16 cellular contexts compared by ENCODE assay signal in genomic region chr2:178579006-178579405, GRCh38.
DNase-seq lines count a peak whose midpoint lies in the region; ATAC-seq and TF ChIP-seq lines count a peak whose summit lies in the region.
"Had no signal": no experiment of that assay in that cellular context is flagged by ENCODE, and none has a peak within 500 bp of the region (broad histone marks: within the 10 kb centered on the region; RNA-seq: fewer than 3 reads in every experiment).

No MANE protein-coding gene starts in this region.

- in situ Hi-C loops in KBM-7 (cut with MboI; ENCODE audit: low pct_unique_long_range_greater_than_20kb, low sequenced_read_pairs), result no loop called here

- ATAC-seq in SK-N-SH treated with all-trans-retinoic acid at 6 μM for 48 hours (peak; percentile 82), HG02973 (IDR thresholded peaks at IDR 0.05; ENCODE audit: unreplicated experiment) (no peak)
- ATAC-seq: esophagus mucosa, HCT116, left cardiac atrium had no signal

- DNase-seq in EL (peak; percentile 27), KBM-7 (peak; percentile 8), fibroblast of the conjunctiva (ENCODE audit: low read depth) (peak; percentile 2), GM19238 (ENCODE audit: insufficient read length, low spot score) (no peak)
- no peak for DNase-seq in stimulated activated CD4-positive, alpha-beta T cell treated with anti-CD3 and anti-CD28 coated beads, Interleukin-2, amount 100 ng/mL, for 48 hours
- no peak for DNase-seq in stimulated activated CD4-positive, alpha-beta T cell treated with anti-CD3 and anti-CD28 coated beads, Interleukin-4, amount 100 ng/mL, for 24 hours
- DNase-seq: activated CD4-positive, alpha-beta T cell treated with anti-CD3 and anti-CD28 coated beads, Interleukin-2, amount 50 U/mL, for 4 hours; hypothalamus; left cardiac atrium; NCI-H1694; NCI-H446; thyroid gland had no signal

TF ChIP-seq in SK-N-SH treated with all-trans-retinoic acid at 6 μM for 48 hours, 23 proteins besides CTCF, POLR2A, EP300 and RAD21:
- no peak for TF ChIP-seq ARNTL (CRISPR knock-in tag; IDR thresholded peaks at IDR 0.05; ENCODE audit: borderline replicate concordance, low read depth)
- TF ChIP-seq OSR1 (CRISPR knock-in tag; IDR thresholded peaks at IDR 0.05), result no peak
- no peak for TF ChIP-seq POU6F1 (CRISPR knock-in tag; IDR thresholded peaks at IDR 0.05; ENCODE audit: borderline replicate concordance, low read depth)
- no peak for TF ChIP-seq PPARA (CRISPR knock-in tag; IDR thresholded peaks at IDR 0.05; ENCODE audit: borderline replicate concordance)
- TF ChIP-seq ZC3H10 (CRISPR knock-in tag; IDR thresholded peaks at IDR 0.05), result no peak
- TF ChIP-seq RARB (CRISPR knock-in tag; IDR thresholded peaks at IDR 0.05), result no peak
- TF ChIP-seq CSRNP3 (CRISPR knock-in tag; IDR thresholded peaks at IDR 0.05), result no peak
- TF ChIP-seq ESRRG (CRISPR knock-in tag; IDR thresholded peaks at IDR 0.05), result no peak
- TF ChIP-seq TOX (CRISPR knock-in tag; IDR thresholded peaks at IDR 0.05; ENCODE audit: borderline replicate concordance), result no peak
- TF ChIP-seq ZNF70 (CRISPR knock-in tag; IDR thresholded peaks at IDR 0.05), result no peak
- no peak for TF ChIP-seq SNAI2 (CRISPR knock-in tag; IDR thresholded peaks at IDR 0.05)

Comparison
In these comparisons a context has a peak if more than half of its experiments do, and no peak if none do; other contexts are left out.
1. DNase-seq: peak in EL (single experiment), KBM-7 (single experiment) and fibroblast of the conjunctiva (single experiment); none in stimulated activated CD4-positive, alpha-beta T cell treated with anti-CD3 and anti-CD28 coated beads, Interleukin-2, amount 100 ng/mL, for 48 hours (0 of 2), GM19238 (single experiment) and stimulated activated CD4-positive, alpha-beta T cell treated with anti-CD3 and anti-CD28 coated beads, Interleukin-4, amount 100 ng/mL, for 24 hours (single experiment).